In genomic region chr3:19866751-19867347, GRCh38 we compare ENCODE assay signal across 8 cellular contexts.
DNase-seq lines count a peak whose midpoint lies in the region; ATAC-seq and TF ChIP-seq lines count a peak whose summit lies in the region.

No MANE protein-coding gene starts in this region.

- H3K36me3 ChIP-seq in H7 (replicated peaks; ENCODE audit: control insufficient read depth, insufficient read depth, low read length): no peaks in the 10 kb centered on the region
- no peaks in the 10 kb centered on the region for H3K36me3 ChIP-seq in SK-N-SH (replicated peaks in 1 of 2; ENCODE audit: control insufficient read depth in 1 of 2, insufficient read depth in 2 of 2, low read length in 1 of 2)

- POLR2A ChIA-PET in SK-N-SH (lab: Yijun Ruan, JAX): interaction anchor here (0.7 kb wide), 1 partner anchor 10 kb away, joined by 3 read pairs; no protein-coding TSS in a partner anchor

- ATAC-seq in left colon: peak; percentile 80

- WGBS in SK-N-SH (ENCODE audit: low lambda C conversion rate): 4% methylated on average over 7 of the region's 7 CpGs

- DNase-seq in activated effector memory CD4-positive, alpha-beta T cell treated with anti-CD3 and anti-CD28 coated beads, Interleukin-2, amount 50 U/mL, for 16 hours: peak; percentile 63
- no peak for DNase-seq in activated effector memory CD4-positive, alpha-beta T cell treated with Interleukin-2 at 50 U/mL for 16 hours
- DNase-seq in H7 (peak; percentile 65), LHCN-M2 (ENCODE audit: low read depth) (peak; percentile 51), SK-N-SH (peak; percentile 61), cardiac fibroblast (ENCODE audit: low read depth in 2 of 2) (peak; percentile 75 to 76), left colon (peak in 1 of 2 donors; percentile 36)
- DNase-seq in stimulated activated CD8-positive, alpha-beta memory T cell treated with anti-CD3 and anti-CD28 coated beads, Interleukin-4, amount 100 ng/mL, for 48 hours: peak; percentile 51

- H3K4me3 ChIP-seq in H7 (ENCODE audit: insufficient read depth, low read depth, low read length) (no peak overlapping the region), SK-N-SH (ENCODE audit: low read depth in 2 of 2, low read length in 1 of 2) (peak overlapping the region in 1 of 2 experiments; percentile 46; a peak in 1 of 4 replicates), cardiac fibroblast (replicated peaks in 1 of 2; ENCODE audit: low read depth in 2 of 2, low read length in 2 of 2) (no peak overlapping the region)

- no peaks in the 10 kb centered on the region for H3K4me1 ChIP-seq in SK-N-SH (ENCODE audit: control insufficient read depth in 1 of 2, insufficient read depth in 2 of 2, low read depth in 1 of 2, low read length in 1 of 2)

- no peaks in the 10 kb centered on the region for H3K9me2 ChIP-seq in SK-N-SH

- H3K27me3 ChIP-seq in H7 (ENCODE audit: control insufficient read depth, insufficient read depth, low read length): no peaks in the 10 kb centered on the region
- no peaks in the 10 kb centered on the region for H3K27me3 ChIP-seq in SK-N-SH (ENCODE audit: insufficient read depth)

- peak overlapping the region; percentile 46; the same call in 1 of the 2 replicates for H3K4me2 ChIP-seq in SK-N-SH

- H3F3A ChIP-seq in SK-N-SH (replicated peaks; ENCODE audit: insufficient read depth): no peaks in the 10 kb centered on the region

- intact Hi-C loops in left colon (cut with DNase I, micrococcal nuclease): loop anchor here in 1 of 2 donors (5.0 to 10.0 kb wide), 2 partner anchors 522 to 820 kb away; no protein-coding TSS in a partner anchor

- no peaks in the 10 kb centered on the region for H3K79me2 ChIP-seq in SK-N-SH (ENCODE audit: insufficient read depth)

- TF ChIP-seq EP300 in SK-N-SH (IDR thresholded peaks at IDR 0.05; ENCODE audit: borderline replicate concordance in 1 of 2, low read depth in 1 of 2, low read length in 1 of 2): no peak

- TF ChIP-seq CTCF in SK-N-SH (IDR thresholded peaks at IDR 0.05) (peak; percentile 83), cardiac fibroblast (IDR thresholded peaks at IDR 0.05; ENCODE audit: low read depth, low read length) (peak; percentile 75)

- H3K9me3 ChIP-seq in SK-N-SH: no peaks in the 10 kb centered on the region

- H4K20me1 ChIP-seq in SK-N-SH (ENCODE audit: insufficient read depth): no peaks in the 10 kb centered on the region

- H3K27ac ChIP-seq in SK-N-SH (ENCODE audit: low read depth in 2 of 2, low read length in 1 of 2): no peak overlapping the region

- no peak overlapping the region; the same call in 1 of the 2 replicates for H2AFZ ChIP-seq in SK-N-SH (ENCODE audit: low read depth)

- CTCF ChIA-PET in SK-N-SH (lab: Yijun Ruan, JAX): interaction anchor here (0.6 to 3.3 kb wide), 49 partner anchors 10 to 850 kb away, joined by 3 to 54 read pairs (median 4); no protein-coding TSS in a partner anchor

- no peak overlapping the region for H3K9ac ChIP-seq in SK-N-SH

- peak; percentile 90 for TF ChIP-seq RAD21 in SK-N-SH (IDR thresholded peaks at IDR 0.05; ENCODE audit: low read length)

TF ChIP-seq in SK-N-SH, 30 proteins besides CTCF, POLR2A, EP300 and RAD21:
- TF ChIP-seq REST (IDR thresholded peaks at IDR 0.05; ENCODE audit: low read depth, low read length) (no peak), ZBTB33 (IDR thresholded peaks at IDR 0.05; ENCODE audit: borderline replicate concordance, low read depth) (no peak), MXI1 (IDR thresholded peaks at IDR 0.05; ENCODE audit: low read depth, low read length) (no peak), SMC3 (IDR thresholded peaks at IDR 0.05; ENCODE audit: low read depth, low read length) (peak; percentile 68), MAX (IDR thresholded peaks at IDR 0.05; ENCODE audit: low read depth) (no peak)
